In the genomic region with DNA sequence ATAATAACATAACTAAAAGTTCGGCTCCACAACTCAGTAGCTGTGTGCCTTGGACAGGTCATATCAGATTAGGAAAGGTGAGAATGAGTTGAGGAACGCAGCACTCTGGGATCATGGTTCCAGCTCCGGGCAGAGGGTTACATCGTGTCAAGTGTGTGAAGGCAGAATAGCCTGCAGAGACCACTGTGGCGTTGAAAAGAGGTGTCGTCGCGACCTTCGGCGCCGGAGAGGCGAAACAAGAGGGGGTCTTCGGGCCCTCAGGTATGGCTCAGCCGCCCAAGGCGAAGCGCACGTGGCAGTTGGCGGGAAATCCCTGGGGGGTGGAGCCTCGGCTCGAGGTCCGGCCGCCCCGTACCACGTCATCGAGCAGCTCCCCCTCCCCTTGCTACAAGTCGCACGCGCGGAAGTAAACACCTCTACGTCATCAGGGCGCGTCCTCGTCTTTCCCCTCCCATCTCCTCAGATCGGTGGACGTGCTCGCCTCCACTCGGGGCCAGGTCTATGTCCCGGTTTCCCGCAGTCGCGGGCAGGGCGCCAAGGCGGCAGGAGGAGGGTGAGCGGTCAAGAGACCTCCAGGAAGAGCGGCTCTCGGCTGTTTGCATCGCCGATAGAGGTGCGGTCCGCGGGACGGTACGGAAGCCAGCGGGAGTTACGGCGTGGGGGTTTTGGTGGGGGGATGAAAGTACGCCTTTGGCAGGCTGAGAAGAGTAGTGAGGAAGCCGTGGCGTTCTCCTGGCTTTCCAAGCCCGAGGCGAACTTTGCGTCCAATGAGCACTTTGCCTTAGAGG, we compare ENCODE assay signal across 8 cellular contexts.
DNase-seq lines count a peak whose midpoint lies in the region; ATAC-seq lines count a peak whose summit lies in the region.

A gene with protein sequence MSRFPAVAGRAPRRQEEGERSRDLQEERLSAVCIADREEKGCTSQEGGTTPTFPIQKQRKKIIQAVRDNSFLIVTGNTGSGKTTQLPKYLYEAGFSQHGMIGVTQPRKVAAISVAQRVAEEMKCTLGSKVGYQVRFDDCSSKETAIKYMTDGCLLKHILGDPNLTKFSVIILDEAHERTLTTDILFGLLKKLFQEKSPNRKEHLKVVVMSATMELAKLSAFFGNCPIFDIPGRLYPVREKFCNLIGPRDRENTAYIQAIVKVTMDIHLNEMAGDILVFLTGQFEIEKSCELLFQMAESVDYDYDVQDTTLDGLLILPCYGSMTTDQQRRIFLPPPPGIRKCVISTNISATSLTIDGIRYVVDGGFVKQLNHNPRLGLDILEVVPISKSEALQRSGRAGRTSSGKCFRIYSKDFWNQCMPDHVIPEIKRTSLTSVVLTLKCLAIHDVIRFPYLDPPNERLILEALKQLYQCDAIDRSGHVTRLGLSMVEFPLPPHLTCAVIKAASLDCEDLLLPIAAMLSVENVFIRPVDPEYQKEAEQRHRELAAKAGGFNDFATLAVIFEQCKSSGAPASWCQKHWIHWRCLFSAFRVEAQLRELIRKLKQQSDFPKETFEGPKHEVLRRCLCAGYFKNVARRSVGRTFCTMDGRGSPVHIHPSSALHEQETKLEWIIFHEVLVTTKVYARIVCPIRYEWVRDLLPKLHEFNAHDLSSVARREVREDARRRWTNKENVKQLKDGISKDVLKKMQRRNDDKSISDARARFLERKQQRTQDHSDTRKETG (plus strand): TSS at position 440 of the 788 bp plus-strand sequence. CDS start 62 bp downstream, at position 502.

- no peaks in the 10 kb centered on the region for H3K9me3 Mint-ChIP-seq in central memory CD8-positive, alpha-beta T cell

- in situ Hi-C loops in ACHN (cut with HindIII; ENCODE audit: low pct_ligation_motif_present, low pct_unique_long_range_greater_than_20kb, low sequenced_read_pairs): no loop called here

- DNase-seq in ACHN (peak; percentile 96), NCI-H446 treated with DMSO at 0.1 percent for 48 hours (lab: John Stamatoyannopoulos, UW) (peak; percentile 82), islet precursor cell (peak; percentile 97)
- DNase-seq in central memory CD8-positive, alpha-beta T cell (ENCODE audit: low spot score in 2 of 2): peak; percentile 88 to 90
- peak; percentile 95 for DNase-seq in stimulated activated CD4-positive, alpha-beta T cell treated with anti-CD3 and anti-CD28 coated beads, Interleukin-12 subunit alpha, Interleukin-12 subunit beta, amount 100 ng/mL, for 4 hours

- H3K27me3 Mint-ChIP-seq in central memory CD8-positive, alpha-beta T cell: no peaks in the 10 kb centered on the region

- peaks cover 16% of the 10 kb centered on the region for H3K36me3 Mint-ChIP-seq in central memory CD8-positive, alpha-beta T cell (ENCODE audit: insufficient read depth)

- peak within 1 kb of the TSS; percentile 99 for H3K27ac Mint-ChIP-seq in central memory CD8-positive, alpha-beta T cell (ENCODE audit: low read depth)

- H3K4me3 Mint-ChIP-seq in central memory CD8-positive, alpha-beta T cell: peak within 1 kb of the TSS; percentile 100

- ATAC-seq in GM18909 (IDR thresholded peaks at IDR 0.05; ENCODE audit: poor library complexity, unreplicated experiment): peak; percentile 77
- ATAC-seq in HG03280 (IDR thresholded peaks at IDR 0.05; ENCODE audit: unreplicated experiment): peak; percentile 88
- ATAC-seq in activated CD4-positive, CD25-positive, alpha-beta regulatory T cell treated with anti-CD3 and anti-CD28 coated beads, Interleukin-2, amount 50 U/mL, for 24 hours: peak; percentile 91 to 94
- peak; percentile 85 for ATAC-seq in central memory CD8-positive, alpha-beta T cell (replicated peaks; ENCODE audit: extremely low read depth, poor library complexity, severe bottlenecking)

- peaks cover 20% of the 10 kb centered on the region for H3K4me1 Mint-ChIP-seq in central memory CD8-positive, alpha-beta T cell

Comparison
In these comparisons a context has a peak if more than half of its experiments do, and no peak if none do; other contexts are left out.
1. Peak in every context shown above with its lines: DNase-seq and ATAC-seq.